ENCODE assay signal across 9 cellular contexts in the genomic region with DNA sequence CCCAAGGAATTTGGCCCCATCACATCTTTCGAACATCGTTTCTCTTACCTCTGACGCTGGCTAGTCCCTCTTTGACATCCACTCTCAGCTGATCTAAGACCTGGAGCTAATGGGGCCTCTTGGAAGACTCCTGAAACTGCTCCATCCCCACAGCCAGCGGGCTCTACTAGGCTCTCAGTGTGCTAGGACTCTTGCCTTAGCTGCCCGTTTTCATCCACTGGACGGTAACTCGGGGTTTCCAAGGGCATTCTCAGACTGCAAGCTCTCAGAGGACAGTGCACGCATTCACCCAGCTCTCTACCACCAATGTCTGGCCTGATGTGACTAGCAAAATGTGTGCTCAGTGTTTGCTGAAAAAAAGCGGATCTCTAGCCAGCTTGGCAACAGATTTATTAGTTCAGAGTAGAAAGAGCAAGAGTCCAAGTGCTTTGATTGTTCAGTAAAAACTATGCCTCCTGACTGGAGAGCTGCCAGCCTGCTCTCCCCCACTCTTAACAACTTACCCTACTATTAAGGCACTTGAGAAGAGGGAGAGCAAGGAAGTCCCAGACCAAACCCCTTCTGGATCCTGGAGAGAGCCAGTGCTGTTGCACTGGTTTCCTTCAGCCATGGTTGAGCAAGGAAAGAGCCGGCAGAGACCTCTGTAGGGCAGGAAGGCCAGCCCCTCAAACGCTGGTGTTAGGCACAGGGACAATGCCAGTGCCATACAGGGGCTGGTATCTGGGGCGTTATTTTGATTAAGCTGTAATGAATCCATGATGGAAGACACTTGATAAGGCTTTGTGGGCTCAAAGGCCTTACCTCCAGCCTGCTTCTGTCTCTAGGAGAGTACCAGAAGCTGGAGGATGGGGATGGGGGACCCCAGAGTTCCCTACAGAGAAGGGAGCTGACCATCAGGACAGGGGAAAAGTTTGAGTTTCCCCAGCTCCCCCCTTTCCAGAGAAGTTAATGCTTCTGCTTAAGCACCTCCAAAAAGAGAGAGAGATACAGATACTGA. TPM values are rescaled to one million over a fixed set of nuclear protein-coding genes. Genes with fewer than 3 reads are reported as not detected.
DNase-seq lines count a peak whose midpoint lies in the region; ATAC-seq and TF ChIP-seq lines count a peak whose summit lies in the region.
"Had no signal": no experiment of that assay in that cellular context is flagged by ENCODE, and none has a peak within 500 bp of the region (broad histone marks: within the 10 kb centered on the region; RNA-seq: fewer than 3 reads in every experiment).

No MANE protein-coding gene starts in this region.

- intact Hi-C loops in HCT116 (cut with micrococcal nuclease) (no loop called here), spleen (cut with DNase I; ENCODE audit: low total_unique reads) (no loop called here)

- TF ChIP-seq POLR2A in HCT116 (IDR thresholded peaks at IDR 0.05; ENCODE audit: borderline replicate concordance, extremely low read depth, insufficient read depth, insufficient read length): no peak
- TF ChIP-seq POLR2A in spleen (IDR thresholded peaks at IDR 0.05): no peak

- peaks cover 48% of the 10 kb centered on the region for H3K4me1 Mint-ChIP-seq in activated T-cell treated with anti-CD3 and anti-CD28 coated beads, Interleukin-2, amount 50 U/mL, for 72 hours (ENCODE audit: low read depth)

- H2AFZ ChIP-seq in HCT116 (ENCODE audit: low read depth, low read length, poor library complexity, severe bottlenecking): no peak overlapping the region

- CTCF ChIA-PET in AG04450 (lab: Charles Lee): interaction anchor here (0.6 to 1.2 kb wide), 3 partner anchors 10 to 235 kb away, joined by 3 to 4 read pairs (median 4); partner anchors contain the start of gene FIBP
- CTCF ChIA-PET in HCT116 (lab: Charles Lee): no interaction called here

- H3K9me3 Mint-ChIP-seq in activated T-cell treated with anti-CD3 and anti-CD28 coated beads, Interleukin-2, amount 50 U/mL, for 72 hours: no peaks in the 10 kb centered on the region

- 35 to 47% (median 40%) methylated on average over 12 of the region's 12 CpGs for WGBS in spleen, 5 donors

- TF ChIP-seq RAD21 in HCT116 (IDR thresholded peaks at IDR 0.05; ENCODE audit: low read depth): no peak

- no peaks in the 10 kb centered on the region for H4K20me1 ChIP-seq in HCT116 (ENCODE audit: insufficient read depth)

- H3K27me3 ChIP-seq in AG04450 (ENCODE audit: control insufficient read depth, insufficient read depth, low read length) (no peaks in the 10 kb centered on the region), HCT116 (ENCODE audit: insufficient read depth, low read length) (no peaks in the 10 kb centered on the region), iPS-15b (ENCODE audit: control insufficient read depth, insufficient read depth, low read length) (no peaks in the 10 kb centered on the region), spleen (replicated peaks in 1 of 7) (no peaks in the 10 kb centered on the region)

- no peaks in the 10 kb centered on the region for H3K9me3 ChIP-seq in AG04450 (ENCODE audit: control insufficient read depth, insufficient read depth, low read length)
- no peaks in the 10 kb centered on the region for H3K9me3 ChIP-seq in HCT116 (ENCODE audit: control insufficient read depth in 1 of 2, insufficient read depth in 1 of 2, low read depth in 1 of 2, low read length in 2 of 2)
- no peaks in the 10 kb centered on the region for H3K9me3 ChIP-seq in iPS-15b (ENCODE audit: control insufficient read depth, insufficient read depth, low read length)
- H3K9me3 ChIP-seq in spleen: no peaks in the 10 kb centered on the region

- no peaks in the 10 kb centered on the region for H3K27me3 Mint-ChIP-seq in activated T-cell treated with anti-CD3 and anti-CD28 coated beads, Interleukin-2, amount 50 U/mL, for 72 hours (ENCODE audit: low read depth)

- peak overlapping the region; percentile 80 to 90 for H3K4me3 Mint-ChIP-seq in activated T-cell treated with anti-CD3 and anti-CD28 coated beads, Interleukin-2, amount 50 U/mL, for 72 hours

- POLR2A ChIA-PET in AG04450 (lab: Yijun Ruan, JAX): interaction anchor here (0.6 to 3.3 kb wide), 8 partner anchors 10 to 348 kb away, joined by 3 to 24 read pairs (median 4); partner anchors contain the start of genes EIF1AD, PCNX3, RELA and SCYL1
- POLR2A ChIA-PET in HCT116 (lab: Charles Lee): interaction anchor here (1.0 to 2.6 kb wide), 7 partner anchors 9 to 206 kb away, joined by 3 to 24 read pairs (median 3); partner anchors contain the start of genes RELA and SIPA1

- no peak for ATAC-seq in HCT116
- no peak for ATAC-seq in activated T-cell treated with anti-CD3 and anti-CD28 coated beads, Interleukin-2, amount 50 U/mL, for 72 hours (replicated peaks in 1 of 2)
- no peak for ATAC-seq in GM18868 (IDR thresholded peaks at IDR 0.05; ENCODE audit: unreplicated experiment)
- no peak for ATAC-seq in HG02981 (IDR thresholded peaks at IDR 0.05; ENCODE audit: unreplicated experiment)

- peak overlapping the region; percentile 63 for H3K4me3 ChIP-seq in AG04450 (ENCODE audit: low read depth, low read length)
- peak overlapping the region; percentile 51 to 62 for H3K4me3 ChIP-seq in HCT116 (replicated peaks in 1 of 2; ENCODE audit: low read depth in 1 of 2, low read length in 2 of 2)
- peak overlapping the region; percentile 70 for H3K4me3 ChIP-seq in iPS-15b (ENCODE audit: low read depth, low read length)
- peak overlapping the region; percentile 35 to 83 (median 54) for H3K4me3 ChIP-seq in spleen

- H3K79me2 ChIP-seq in HCT116 (ENCODE audit: insufficient read depth, low read length): peaks cover 15% of the 10 kb centered on the region; the same call in 1 of the 2 replicates

- TF ChIP-seq CTCF in AG04450 (IDR thresholded peaks at IDR 0.05; ENCODE audit: low read depth, low read length) (no peak), HCT116 (IDR thresholded peaks at IDR 0.05 in 2 of 3, conservative IDR thresholded peaks at IDR 0.05 in 1 of 3; ENCODE audit: borderline replicate concordance in 1 of 3, insufficient read depth in 1 of 3, low read depth in 2 of 3, low read length in 2 of 3) (no peak), spleen (IDR thresholded peaks at IDR 0.05 in 8 of 11, conservative IDR thresholded peaks at IDR 0.05 in 3 of 11) (no peak)

- H3K27ac ChIP-seq in AG04450 (ENCODE audit: low read depth, low read length): peak overlapping the region; percentile 98
- peak overlapping the region; percentile 96 for H3K27ac ChIP-seq in HCT116 (ENCODE audit: low read depth, low read length)
- peak overlapping the region; percentile 92 to 99 (median 96) for H3K27ac ChIP-seq in spleen

- DNase-seq in AG04450 (ENCODE audit: low read depth, low spot score) (no peak), HCT116 (ENCODE audit: low read depth, low spot score) (no peak), spleen (peak; percentile 59)
- no peak for DNase-seq in activated T-cell treated with anti-CD3 and anti-CD28 coated beads, Interleukin-2, amount 50 U/mL, for 72 hours
- no peak for DNase-seq in stimulated activated CD8-positive, alpha-beta memory T cell treated with anti-CD3 and anti-CD28 coated beads, Interleukin-4, amount 100 ng/mL, for 48 hours

- H3K36me3 ChIP-seq in HCT116 (ENCODE audit: control insufficient read depth in 1 of 2, insufficient read depth in 2 of 2, low read length in 2 of 2) (peaks cover 21 to 40% of the 10 kb centered on the region in 2 experiments; a peak in 3 of 4 replicates), iPS-15b (ENCODE audit: control insufficient read depth, insufficient read depth, low read length) (peaks cover 51% of the 10 kb centered on the region), spleen (peaks cover 19 to 85% (median 76%) of the 10 kb centered on the region in 6 donors)

- H3K9ac ChIP-seq in HCT116 (ENCODE audit: low read length) (peak overlapping the region; percentile 80), iPS-15b (ENCODE audit: low read depth, low read length) (peak overlapping the region; percentile 90)

- peak overlapping the region; percentile 96 for H3K27ac Mint-ChIP-seq in activated T-cell treated with anti-CD3 and anti-CD28 coated beads, Interleukin-2, amount 50 U/mL, for 72 hours

- RAD21 ChIA-PET in HCT116 (lab: Charles Lee; ENCODE audit: low non-redundant PET in 1 of 2, low total read pairs in 2 of 2, uncharacterized antibody in 2 of 2, unreplicated experiment in 2 of 2): no interaction called here

- H3K9me2 ChIP-seq in HCT116 (ENCODE audit: insufficient read depth): no peaks in the 10 kb centered on the region

- H3K36me3 Mint-ChIP-seq in activated T-cell treated with anti-CD3 and anti-CD28 coated beads, Interleukin-2, amount 50 U/mL, for 72 hours (ENCODE audit: insufficient read depth in 2 of 2): peaks cover 13 to 20% of the 10 kb centered on the region in 2 donors

- H3K4me2 ChIP-seq in HCT116 (ENCODE audit: low read length): peak overlapping the region; percentile 93

- H3K4me1 ChIP-seq in HCT116 (ENCODE audit: control insufficient read depth in 1 of 2, insufficient read depth in 2 of 2, low read length in 2 of 2) (peaks cover 31 to 47% of the 10 kb centered on the region in 2 experiments), iPS-15b (ENCODE audit: control insufficient read depth, insufficient read depth, low read length) (peaks cover 10% of the 10 kb centered on the region), spleen (peaks cover 32 to 92% (median 63%) of the 10 kb centered on the region in 6 donors)

- BruUV-seq in HCT116 (replicated peaks; lab: Mats Ljungman, UMichigan): TSS peak; percentile 31

RNA-seq across cellular contexts. Expression of gene RELA, which starts 9.2 kb away (rescaled TPM):
- polyA plus RNA-seq in AG04450 (2011; rRNA removed) (23.4 and 26.7 TPM in 2 replicates), spleen (10 to 100 TPM; 25.8 to 43.0 (median 25.9) TPM)
- polyA minus RNA-seq in AG04450 (2011; rRNA and poly(A)+ RNA removed): 28.0 and 41.4 TPM in 2 replicates
- total RNA-seq in HCT116 (2021; ENCODE audit: unreplicated experiment) (78.5 TPM), spleen (100 to 1,000 TPM in 1 of 7 donors, 10 to 100 TPM in 6; 68.2 to 115 (median 85.3) TPM)
- polyA plus RNA-seq in HCT116 (2012): 95.2 and 115 TPM in 2 replicates
- 100 to 1,000 TPM; 116 to 121 TPM for total RNA-seq in activated T-cell treated with anti-CD3 and anti-CD28 coated beads, Interleukin-2, amount 50 U/mL, for 72 hours

RNA-seq across cellular contexts. Expression of gene SIPA1, which starts 15.6 kb away (rescaled TPM):
- polyA plus RNA-seq in AG04450 (2011; rRNA removed) (11.4 and 19.8 TPM in 2 replicates), spleen (100 to 1,000 TPM; 269 to 423 (median 327) TPM)
- 18.2 and 22.6 TPM in 2 replicates for polyA minus RNA-seq in AG04450 (2011; rRNA and poly(A)+ RNA removed)
- total RNA-seq in HCT116 (2021; ENCODE audit: unreplicated experiment) (105 TPM), spleen (100 to 1,000 TPM; 167 to 308 (median 255) TPM)
- 88.0 and 91.4 TPM in 2 replicates for polyA plus RNA-seq in HCT116 (2012)
- total RNA-seq in activated T-cell treated with anti-CD3 and anti-CD28 coated beads, Interleukin-2, amount 50 U/mL, for 72 hours: 100 to 1,000 TPM; 132 to 137 TPM

RNA-seq across cellular contexts. Expression of gene PCNX3, which starts 38.0 kb away (rescaled TPM):
- polyA plus RNA-seq in AG04450 (2011; rRNA removed) (9.7 and 14.0 TPM in 2 replicates), spleen (10 to 100 TPM in 2 of 3 donors, 1 to 10 TPM in 1; 9.2 to 24.9 (median 17.7) TPM)
- 19.5 and 24.1 TPM in 2 replicates for polyA minus RNA-seq in AG04450 (2011; rRNA and poly(A)+ RNA removed)
- total RNA-seq in HCT116 (2021; ENCODE audit: unreplicated experiment) (50.4 TPM), spleen (10 to 100 TPM; 38.6 to 51.3 (median 47.4) TPM)
- polyA plus RNA-seq in HCT116 (2012): 32.6 and 43.2 TPM in 2 replicates
- total RNA-seq in activated T-cell treated with anti-CD3 and anti-CD28 coated beads, Interleukin-2, amount 50 U/mL, for 72 hours: 10 to 100 TPM; 45.9 TPM

RNA-seq across cellular contexts. Expression of gene MAP3K11, which starts 39.5 kb away (rescaled TPM):
- polyA plus RNA-seq in AG04450 (2011; rRNA removed): 12.6 and 17.1 TPM in 2 replicates
- polyA minus RNA-seq in AG04450 (2011; rRNA and poly(A)+ RNA removed): 21.6 and 26.2 TPM in 2 replicates
- total RNA-seq in HCT116 (2021; ENCODE audit: unreplicated experiment): 59.8 TPM
- 38.4 and 39.6 TPM in 2 replicates for polyA plus RNA-seq in HCT116 (2012)
- 10 to 100 TPM; 57.3 to 70.1 TPM for total RNA-seq in activated T-cell treated with anti-CD3 and anti-CD28 coated beads, Interleukin-2, amount 50 U/mL, for 72 hours
- 100 to 1,000 TPM in 3 of 7 donors, 10 to 100 TPM in 4; 93.5 to 158 (median 99.9) TPM for total RNA-seq in spleen
- polyA plus RNA-seq in spleen: 100 to 1,000 TPM in 1 of 3 donors, 10 to 100 TPM in 2; 29.4 to 109 (median 97.7) TPM

RNA-seq across cellular contexts. Expression of gene KCNK7, which starts 57.9 kb away (rescaled TPM):
- polyA plus RNA-seq in AG04450 (2011; rRNA removed) (0.17 TPM in 1 of 2 replicates, not detected in the other), spleen (1 to 10 TPM; 1.9 to 6.2 (median 2.9) TPM)
- polyA minus RNA-seq in AG04450 (2011; rRNA and poly(A)+ RNA removed): not detected in 2 replicates
- total RNA-seq in HCT116 (2021; ENCODE audit: unreplicated experiment) (0.61 TPM), spleen (1 to 10 TPM in 4 of 7 donors, under 1 TPM in 3; 0.63 to 3.2 (median 1.1) TPM)
- polyA plus RNA-seq in HCT116 (2012): 0.66 and 0.91 TPM in 2 replicates
- total RNA-seq in activated T-cell treated with anti-CD3 and anti-CD28 coated beads, Interleukin-2, amount 50 U/mL, for 72 hours: under 1 TPM; 0.34 to 0.39 TPM
- total RNA-seq: myocyte had no signal
